1 cellular context compared by ENCODE assay signal in the genomic region with DNA sequence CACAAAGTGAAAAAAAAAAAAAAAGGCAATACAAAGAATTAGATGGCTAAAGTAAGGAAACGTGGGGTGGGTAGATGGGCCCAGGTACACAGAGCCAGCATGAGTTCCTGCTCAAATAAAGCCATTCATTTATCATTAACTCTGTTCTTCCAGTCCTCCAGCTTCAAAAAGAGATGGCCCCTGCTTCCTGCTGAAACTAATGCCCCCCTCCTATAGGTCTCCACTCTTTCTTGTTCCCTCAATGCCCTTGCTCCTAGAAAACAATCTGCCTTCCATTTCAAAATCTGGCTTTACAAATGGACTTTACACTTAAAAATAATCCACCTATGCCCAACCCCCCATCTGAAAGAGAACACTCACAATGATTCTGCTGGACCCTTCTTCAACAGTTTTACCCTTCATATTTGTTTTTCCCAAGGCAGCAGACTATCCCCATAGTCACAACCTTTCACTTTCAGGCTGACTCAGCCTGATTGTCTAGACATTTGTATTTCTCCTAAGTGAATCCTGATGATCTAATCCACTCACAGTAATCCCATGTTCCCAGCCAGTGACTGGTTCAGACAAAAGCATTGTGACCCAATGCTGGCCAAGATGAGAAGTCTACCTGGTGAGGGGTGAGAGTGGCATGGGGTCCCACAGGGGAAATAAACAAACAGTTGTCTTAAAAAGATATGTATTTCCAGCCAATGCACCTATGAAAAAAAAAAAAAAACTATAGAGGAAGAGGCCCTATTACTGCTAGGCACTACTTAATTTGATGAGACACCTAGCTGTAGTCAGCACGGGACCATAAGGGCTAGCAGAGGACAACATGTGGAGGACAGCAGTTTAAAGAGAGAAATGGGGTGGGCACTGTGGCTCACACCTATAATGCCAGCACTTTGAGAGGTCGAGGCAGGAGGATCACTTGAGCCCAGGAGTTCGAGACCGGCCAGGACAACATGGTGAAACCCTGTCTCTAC.
A peak's percentile ranks its signal among the peaks of the same experiment; 100 is the strongest.
TF ChIP-seq lines count a peak whose summit lies in the region.

No MANE protein-coding gene starts in this region.

TF ChIP-seq in IMR-90, 13 proteins besides CTCF, POLR2A, EP300 and RAD21 (continued from another document):
- TF ChIP-seq USF2 (IDR thresholded peaks at IDR 0.05; ENCODE audit: low read depth, low read length), result no peak
- no peak for TF ChIP-seq MAZ (IDR thresholded peaks at IDR 0.05; ENCODE audit: borderline replicate concordance, low read depth, low read length)
- TF ChIP-seq CHD1 (IDR thresholded peaks at IDR 0.05; ENCODE audit: low read depth, low read length), result no peak
- peak; percentile 82 for TF ChIP-seq FOS (IDR thresholded peaks at IDR 0.05; ENCODE audit: low read depth, low read length)
- peak; percentile 23; the same call in 1 of the 2 replicates for TF ChIP-seq CEBPB (IDR thresholded peaks at IDR 0.05; ENCODE audit: low read depth, low read length)
